ENCODE assay signal across 23 cellular contexts in the genomic region with DNA sequence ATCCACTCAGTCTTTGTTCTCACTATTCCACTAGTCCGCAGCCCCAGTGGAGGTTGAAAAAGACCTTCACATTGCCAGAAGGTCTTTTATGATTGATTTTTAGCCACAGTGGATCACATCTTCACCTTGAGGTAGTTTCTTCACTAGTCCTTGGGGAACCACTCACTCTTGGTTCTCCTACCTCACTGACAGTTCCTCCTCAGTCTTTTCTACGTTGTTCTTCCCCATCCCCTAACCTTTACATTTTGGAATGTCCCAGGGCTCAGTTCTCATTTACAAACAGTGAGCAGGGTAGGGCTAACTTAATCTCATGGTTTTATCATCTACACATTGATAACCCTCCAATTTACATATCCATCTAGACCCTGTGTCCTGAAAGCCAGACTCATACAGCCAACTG.
DNase-seq lines count a peak whose midpoint lies in the region; ATAC-seq and TF ChIP-seq lines count a peak whose summit lies in the region.
"Had no signal": no experiment of that assay in that cellular context is flagged by ENCODE, and none has a peak within 500 bp of the region (broad histone marks: within the 10 kb centered on the region; RNA-seq: fewer than 3 reads in every experiment).

No MANE protein-coding gene starts in this region.

- DNase-seq in stimulated activated naive CD8-positive, alpha-beta T cell treated with anti-CD3 and anti-CD28 coated beads, Interleukin-15, Interleukin-2, amounts not matched to agents 100 U/mL and 50 U/mL, for 24 hours = no peak
- DNase-seq in C1 segment of cervical spinal cord (lab: John Stamatoyannopoulos, UW) (no peak), testis (no peak)
- DNase-seq: AML-193; CD4-positive, alpha-beta memory T cell; CD4-positive, CD25-positive, alpha-beta regulatory T cell; CD8-positive, alpha-beta memory T cell; COR-L47; DMS 273 treated with DMSO at 0.1 percent for 48 hours; DMS153; DMS53; DMS79; DND-41; EL; GDM1 had no signal

- peaks cover 3% of the 10 kb centered on the region for H3K4me1 ChIP-seq in testis
- H3K4me1 ChIP-seq: A549; BLaER1 treated with 17β-estradiol and CSF1 and Interleukin-3, amounts not matched to agents 10 nM and 100 nM had no signal

- intact Hi-C loops in testis (cut with DNase I; ENCODE audit: low total_unique reads) = no loop called here

- WGBS in testis, 2 donors = 94 to 96% methylated on average over 2 of the region's 2 CpGs

- H3K9me3 Mint-ChIP-seq in stimulated activated naive CD8-positive, alpha-beta T cell treated with anti-CD3 and anti-CD28 coated beads, Interleukin-15, Interleukin-2, amounts not matched to agents 100 ng/mL and 50 ng/mL, for 24 hours = no peaks in the 10 kb centered on the region
- H3K9me3 Mint-ChIP-seq in stimulated activated memory B cell treated with anti-CD40 and anti-IgM and Interleukin-4, amounts not matched to agents 10 μg/mL and 1 μg/mL and 100 μg/mL, for 72 hours = peaks cover 3% of the 10 kb centered on the region
- H3K9me3 Mint-ChIP-seq: CD4-positive, alpha-beta memory T cell had no signal

- H3K4me3 ChIP-seq in testis = no peak overlapping the region
- H3K4me3 ChIP-seq: A549; BLaER1 treated with 17β-estradiol and CSF1 and Interleukin-3, amounts not matched to agents 10 nM and 100 nM; GM12878 had no signal

- no peak for TF ChIP-seq POLR2A in testis (IDR thresholded peaks at IDR 0.05)

- peaks cover 7% of the 10 kb centered on the region for H3K4me1 Mint-ChIP-seq in stimulated activated naive CD8-positive, alpha-beta T cell treated with anti-CD3 and anti-CD28 coated beads, Interleukin-15, Interleukin-2, amounts not matched to agents 100 ng/mL and 50 ng/mL, for 24 hours (ENCODE audit: low read depth)
- peaks cover 34% of the 10 kb centered on the region for H3K4me1 Mint-ChIP-seq in stimulated activated memory B cell treated with anti-CD40 and anti-IgM and Interleukin-4, amounts not matched to agents 10 μg/mL and 1 μg/mL and 100 μg/mL, for 72 hours
- H3K4me1 Mint-ChIP-seq: CD4-positive, alpha-beta memory T cell; CD4-positive, CD25-positive, alpha-beta regulatory T cell; CD8-positive, alpha-beta memory T cell had no signal

- H3K9me3 ChIP-seq in testis = no peaks in the 10 kb centered on the region
- H3K9me3 ChIP-seq: A549; BLaER1 treated with 17β-estradiol and CSF1 and Interleukin-3, amounts not matched to agents 10 nM and 100 nM had no signal

- peaks cover 7% of the 10 kb centered on the region for H3K27me3 Mint-ChIP-seq in stimulated activated naive CD8-positive, alpha-beta T cell treated with anti-CD3 and anti-CD28 coated beads, Interleukin-15, Interleukin-2, amounts not matched to agents 100 ng/mL and 50 ng/mL, for 24 hours
- peaks cover 6% of the 10 kb centered on the region for H3K27me3 Mint-ChIP-seq in stimulated activated memory B cell treated with anti-CD40 and anti-IgM and Interleukin-4, amounts not matched to agents 10 μg/mL and 1 μg/mL and 100 μg/mL, for 72 hours
- H3K27me3 Mint-ChIP-seq: B cell; CD4-positive, CD25-positive, alpha-beta regulatory T cell had no signal

- no peak overlapping the region for H3K4me3 Mint-ChIP-seq in stimulated activated naive CD8-positive, alpha-beta T cell treated with anti-CD3 and anti-CD28 coated beads, Interleukin-15, Interleukin-2, amounts not matched to agents 100 ng/mL and 50 ng/mL, for 24 hours
- H3K4me3 Mint-ChIP-seq in stimulated activated memory B cell treated with anti-CD40 and anti-IgM and Interleukin-4, amounts not matched to agents 10 μg/mL and 1 μg/mL and 100 μg/mL, for 72 hours = peak overlapping the region; percentile 62
- H3K4me3 Mint-ChIP-seq: B cell; CD14-positive monocyte; CD4-positive, alpha-beta memory T cell; CD4-positive, CD25-positive, alpha-beta regulatory T cell; CD8-positive, alpha-beta memory T cell had no signal

- no peaks in the 10 kb centered on the region for H3K27me3 ChIP-seq in testis
- H3K27me3 ChIP-seq: BLaER1 treated with 17β-estradiol and CSF1 and Interleukin-3, amounts not matched to agents 10 nM and 100 nM had no signal

- H3K36me3 ChIP-seq in testis (ENCODE audit: low read depth, missing control alignments) = no peaks in the 10 kb centered on the region
- H3K36me3 ChIP-seq: BLaER1 treated with 17β-estradiol and CSF1 and Interleukin-3, amounts not matched to agents 10 nM and 100 nM had no signal

- no peak overlapping the region for H3K27ac ChIP-seq in testis
- H3K27ac ChIP-seq: 22Rv1; A549; BLaER1 treated with 17β-estradiol and CSF1 and Interleukin-3, amounts not matched to agents 10 nM and 100 nM had no signal

- ATAC-seq in stimulated activated naive CD8-positive, alpha-beta T cell treated with anti-CD3 and anti-CD28 coated beads, Interleukin-15, Interleukin-2, amounts not matched to agents 100 U/mL and 50 U/mL, for 24 hours = no peak
- ATAC-seq in stimulated activated memory B cell treated with anti-CD40 and anti-IgM and Interleukin-4, amounts not matched to agents 10 μg/mL and 1 μg/mL and 100 μg/mL, for 72 hours = peak; percentile 79
- ATAC-seq: A549, GM12878 had no signal

- no peaks in the 10 kb centered on the region for H3K36me3 Mint-ChIP-seq in stimulated activated naive CD8-positive, alpha-beta T cell treated with anti-CD3 and anti-CD28 coated beads, Interleukin-15, Interleukin-2, amounts not matched to agents 100 ng/mL and 50 ng/mL, for 24 hours (ENCODE audit: low read depth)
- no peaks in the 10 kb centered on the region for H3K36me3 Mint-ChIP-seq in stimulated activated memory B cell treated with anti-CD40 and anti-IgM and Interleukin-4, amounts not matched to agents 10 μg/mL and 1 μg/mL and 100 μg/mL, for 72 hours
- H3K36me3 Mint-ChIP-seq: CD14-positive monocyte; CD4-positive, alpha-beta memory T cell; CD4-positive, CD25-positive, alpha-beta regulatory T cell had no signal

- H3K27ac Mint-ChIP-seq in stimulated activated naive CD8-positive, alpha-beta T cell treated with anti-CD3 and anti-CD28 coated beads, Interleukin-15, Interleukin-2, amounts not matched to agents 100 ng/mL and 50 ng/mL, for 24 hours = peak overlapping the region; percentile 32
- peak overlapping the region; percentile 69 for H3K27ac Mint-ChIP-seq in stimulated activated memory B cell treated with anti-CD40 and anti-IgM and Interleukin-4, amounts not matched to agents 10 μg/mL and 1 μg/mL and 100 μg/mL, for 72 hours
- H3K27ac Mint-ChIP-seq: B cell; CD14-positive monocyte; CD4-positive, alpha-beta memory T cell; CD4-positive, CD25-positive, alpha-beta regulatory T cell; CD8-positive, alpha-beta memory T cell had no signal

- no peak for TF ChIP-seq CTCF in testis (IDR thresholded peaks at IDR 0.05)
